Comparison of ENCODE assay signal across 29 cellular contexts in the genomic region with DNA sequence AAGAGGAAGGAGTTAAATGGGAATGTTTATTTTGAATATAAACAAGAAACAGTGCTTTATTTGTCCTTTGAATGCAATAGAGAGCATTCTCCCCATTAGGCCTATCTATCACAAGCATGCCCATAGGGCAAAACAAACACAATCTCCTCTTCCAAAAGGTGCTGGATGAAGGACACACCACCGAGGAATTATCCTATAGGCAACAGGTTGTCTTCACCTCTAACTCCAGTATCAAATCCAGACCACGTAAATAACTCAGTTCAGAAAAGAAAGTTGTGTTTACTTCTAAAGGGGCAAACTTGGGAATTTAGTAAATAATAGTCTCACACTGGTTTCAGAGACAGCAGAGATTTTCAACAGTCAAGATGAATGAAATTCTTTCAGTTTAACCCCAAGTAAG.
"Had no signal": no experiment of that assay in that cellular context is flagged by ENCODE, and none has a peak within 500 bp of the region (broad histone marks: within the 10 kb centered on the region; RNA-seq: fewer than 3 reads in every experiment).

No MANE protein-coding gene starts in this region.

- DNase-seq: activated CD4-positive, alpha-beta memory T cell treated with anti-CD3 and anti-CD28 coated beads for 36 hours; activated CD4-positive, alpha-beta T cell treated with anti-CD3 and anti-CD28 coated beads, Interleukin-2, amount 10 ng/mL, durations not matched to agents 24 days and 14 days; activated CD4-positive, CD25-positive, alpha-beta regulatory T cell treated with anti-CD3 and anti-CD28 coated beads, Interleukin-2, amount 50 U/mL, for 72 hours; activated CD8-positive, alpha-beta memory T cell treated with anti-CD3 and anti-CD28 coated beads, Interleukin-2, amount 50 U/mL, for 4 hours; activated effector memory CD4-positive, alpha-beta T cell treated with anti-CD3 and anti-CD28 coated beads, Interleukin-2, amount 50 U/mL, for 16 hours; activated naive CD4-positive, alpha-beta T cell treated with anti-CD3 and anti-CD28 coated beads, Interleukin-2, amount 10 ng/mL, durations not matched to agents 7 days and 5 days; activated T-cell treated with anti-CD3 and anti-CD28 coated beads, Interleukin-2, amount 50 U/mL, for 1 hour; anterior cingulate cortex; colonic mucosa; effector memory CD4-positive, alpha-beta T cell; erythroblast; gastrocnemius medialis; heart left ventricle; hypothalamus; left lung; retina; stimulated activated CD4-positive, alpha-beta T cell treated with anti-CD3 and anti-CD28 coated beads, Interleukin-12 subunit alpha, Interleukin-12 subunit beta, amount 100 ng/mL, for 4 hours; stimulated activated CD4-positive, alpha-beta T cell treated with anti-CD3 and anti-CD28 coated beads, Interleukin-4, amount 100 ng/mL, for 1 hour; stimulated activated naive CD8-positive, alpha-beta T cell treated with anti-CD3 and anti-CD28 coated beads, Interleukin-15, Interleukin-2, amounts not matched to agents 100 U/mL and 50 U/mL, for 24 hours; T1000; uterus; WERI-Rb-1 had no signal

- H3K27ac ChIP-seq: colonic mucosa, gastrocnemius medialis, heart left ventricle, left lung, neutrophil, prostate gland, skin epidermis, uterus, WERI-Rb-1 had no signal

- H3K9me3 Mint-ChIP-seq: activated CD4-positive, alpha-beta memory T cell treated with anti-CD3 and anti-CD28 coated beads for 36 hours; activated CD4-positive, alpha-beta T cell treated with anti-CD3 and anti-CD28 coated beads, Interleukin-2, amount 10 ng/mL, durations not matched to agents 24 days and 14 days; activated naive CD4-positive, alpha-beta T cell treated with anti-CD3 and anti-CD28 coated beads, Interleukin-2, amount 10 ng/mL, durations not matched to agents 7 days and 5 days; activated T-helper 1 cell treated with anti-CD3 and anti-CD28 coated beads, Interleukin-12 subunit alpha, Interleukin-12 subunit beta, Interleukin-2, Interleukin-4 antibody, amounts not matched to agents 30 ng/mL and 10 ng/mL and 1 ng/mL, durations not matched to agents 14 hours and 24 hours and 36 hours; nephron; type B pancreatic cell had no signal

- H3K27ac Mint-ChIP-seq: activated CD4-positive, alpha-beta memory T cell treated with anti-CD3 and anti-CD28 coated beads for 36 hours; activated CD4-positive, alpha-beta T cell treated with anti-CD3 and anti-CD28 coated beads, Interleukin-2, amount 10 ng/mL, durations not matched to agents 24 days and 14 days; activated naive CD4-positive, alpha-beta T cell treated with anti-CD3 and anti-CD28 coated beads, Interleukin-2, amount 10 ng/mL, durations not matched to agents 7 days and 5 days; activated T-helper 1 cell treated with anti-CD3 and anti-CD28 coated beads, Interleukin-12 subunit alpha, Interleukin-12 subunit beta, Interleukin-2, Interleukin-4 antibody, amounts not matched to agents 30 ng/mL and 10 ng/mL and 1 ng/mL, durations not matched to agents 14 hours and 24 hours and 36 hours; nephron; type B pancreatic cell had no signal

- H3K9me3 ChIP-seq: colonic mucosa, gastrocnemius medialis, heart left ventricle, left lung, neutrophil, prostate gland, uterus had no signal

- H3K27me3 ChIP-seq: colonic mucosa, gastrocnemius medialis, heart left ventricle, left lung, neutrophil, uterus had no signal

- H3K27me3 Mint-ChIP-seq: activated CD4-positive, alpha-beta memory T cell treated with anti-CD3 and anti-CD28 coated beads for 36 hours; activated CD4-positive, alpha-beta T cell treated with anti-CD3 and anti-CD28 coated beads, Interleukin-2, amount 10 ng/mL, durations not matched to agents 24 days and 14 days; activated naive CD4-positive, alpha-beta T cell treated with anti-CD3 and anti-CD28 coated beads, Interleukin-2, amount 10 ng/mL, durations not matched to agents 7 days and 5 days; type B pancreatic cell had no signal

- ATAC-seq: gastrocnemius medialis; heart left ventricle; left lung; sciatic nerve; stimulated activated naive CD8-positive, alpha-beta T cell treated with anti-CD3 and anti-CD28 coated beads, Interleukin-15, Interleukin-2, amounts not matched to agents 100 U/mL and 50 U/mL, for 24 hours had no signal

- H3K4me3 Mint-ChIP-seq: activated CD4-positive, alpha-beta memory T cell treated with anti-CD3 and anti-CD28 coated beads for 36 hours; activated CD4-positive, alpha-beta T cell treated with anti-CD3 and anti-CD28 coated beads, Interleukin-2, amount 10 ng/mL, durations not matched to agents 24 days and 14 days; activated naive CD4-positive, alpha-beta T cell treated with anti-CD3 and anti-CD28 coated beads, Interleukin-2, amount 10 ng/mL, durations not matched to agents 7 days and 5 days; activated T-helper 1 cell treated with anti-CD3 and anti-CD28 coated beads, Interleukin-12 subunit alpha, Interleukin-12 subunit beta, Interleukin-2, Interleukin-4 antibody, amounts not matched to agents 30 ng/mL and 10 ng/mL and 1 ng/mL, durations not matched to agents 14 hours and 24 hours and 36 hours; nephron; type B pancreatic cell had no signal
